2 cellular contexts compared by ENCODE assay signal in the genomic region with DNA sequence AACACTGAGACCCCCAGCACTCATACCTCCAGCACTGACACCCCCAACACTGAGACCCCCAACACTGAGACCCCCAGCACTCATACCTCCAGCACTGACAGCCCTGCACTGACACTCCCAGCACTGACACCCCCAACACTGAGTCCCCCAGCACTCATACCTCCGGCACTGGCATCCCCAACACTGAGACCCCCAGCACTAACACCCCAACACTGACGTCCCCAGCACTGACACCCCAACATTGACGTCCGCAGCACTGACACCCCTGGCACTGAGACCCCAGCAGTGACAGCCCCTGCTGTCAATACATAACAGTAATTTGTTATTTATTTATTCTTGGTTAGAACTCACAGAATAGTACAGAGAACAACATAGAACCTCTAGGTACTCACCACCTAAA.
TF ChIP-seq lines count a peak whose summit lies in the region.

No MANE protein-coding gene starts in this region.

TF ChIP-seq in HepG2, 621 proteins besides CTCF, POLR2A, EP300 and RAD21 (continues in another document):
- no peak for TF ChIP-seq ZNF614 (CRISPR knock-in tag; IDR thresholded peaks at IDR 0.05; ENCODE audit: borderline replicate concordance)
- no peak for TF ChIP-seq RORA (CRISPR knock-in tag; IDR thresholded peaks at IDR 0.05)
- TF ChIP-seq POLR2AphosphoS2 (IDR thresholded peaks at IDR 0.05; ENCODE audit: low read depth, low read length), result no peak
- TF ChIP-seq, protein P1, sequence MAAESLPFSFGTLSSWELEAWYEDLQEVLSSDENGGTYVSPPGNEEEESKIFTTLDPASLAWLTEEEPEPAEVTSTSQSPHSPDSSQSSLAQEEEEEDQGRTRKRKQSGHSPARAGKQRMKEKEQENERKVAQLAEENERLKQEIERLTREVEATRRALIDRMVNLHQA (CRISPR knock-in tag; IDR thresholded peaks at IDR 0.05), result no peak
- no peak for TF ChIP-seq ZNF746 (CRISPR knock-in tag; IDR thresholded peaks at IDR 0.05)
- TF ChIP-seq ZNF670 (CRISPR knock-in tag; IDR thresholded peaks at IDR 0.05; ENCODE audit: borderline replicate concordance), result no peak
- TF ChIP-seq, protein P2, sequence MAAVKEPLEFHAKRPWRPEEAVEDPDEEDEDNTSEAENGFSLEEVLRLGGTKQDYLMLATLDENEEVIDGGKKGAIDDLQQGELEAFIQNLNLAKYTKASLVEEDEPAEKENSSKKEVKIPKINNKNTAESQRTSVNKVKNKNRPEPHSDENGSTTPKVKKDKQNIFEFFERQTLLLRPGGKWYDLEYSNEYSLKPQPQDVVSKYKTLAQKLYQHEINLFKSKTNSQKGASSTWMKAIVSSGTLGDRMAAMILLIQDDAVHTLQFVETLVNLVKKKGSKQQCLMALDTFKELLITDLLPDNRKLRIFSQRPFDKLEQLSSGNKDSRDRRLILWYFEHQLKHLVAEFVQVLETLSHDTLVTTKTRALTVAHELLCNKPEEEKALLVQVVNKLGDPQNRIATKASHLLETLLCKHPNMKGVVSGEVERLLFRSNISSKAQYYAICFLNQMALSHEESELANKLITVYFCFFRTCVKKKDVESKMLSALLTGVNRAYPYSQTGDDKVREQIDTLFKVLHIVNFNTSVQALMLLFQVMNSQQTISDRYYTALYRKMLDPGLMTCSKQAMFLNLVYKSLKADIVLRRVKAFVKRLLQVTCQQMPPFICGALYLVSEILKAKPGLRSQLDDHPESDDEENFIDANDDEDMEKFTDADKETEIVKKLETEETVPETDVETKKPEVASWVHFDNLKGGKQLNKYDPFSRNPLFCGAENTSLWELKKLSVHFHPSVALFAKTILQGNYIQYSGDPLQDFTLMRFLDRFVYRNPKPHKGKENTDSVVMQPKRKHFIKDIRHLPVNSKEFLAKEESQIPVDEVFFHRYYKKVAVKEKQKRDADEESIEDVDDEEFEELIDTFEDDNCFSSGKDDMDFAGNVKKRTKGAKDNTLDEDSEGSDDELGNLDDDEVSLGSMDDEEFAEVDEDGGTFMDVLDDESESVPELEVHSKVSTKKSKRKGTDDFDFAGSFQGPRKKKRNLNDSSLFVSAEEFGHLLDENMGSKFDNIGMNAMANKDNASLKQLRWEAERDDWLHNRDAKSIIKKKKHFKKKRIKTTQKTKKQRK (IDR thresholded peaks at IDR 0.05; ENCODE audit: low read length), result no peak
- TF ChIP-seq, protein P3, sequence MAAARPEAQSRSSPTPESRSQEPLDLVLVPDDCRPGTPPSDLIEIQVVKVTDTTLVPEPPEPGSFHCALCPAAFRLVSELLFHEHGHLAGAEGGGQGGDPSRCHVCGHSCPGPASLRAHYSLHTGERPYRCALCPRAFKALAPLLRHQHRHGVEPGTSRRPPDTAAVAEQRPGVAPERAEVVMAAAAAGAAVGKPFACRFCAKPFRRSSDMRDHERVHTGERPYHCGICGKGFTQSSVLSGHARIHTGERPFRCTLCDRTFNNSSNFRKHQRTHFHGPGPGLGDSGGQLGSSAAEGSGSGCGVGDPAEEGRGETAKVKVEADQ (CRISPR knock-in tag; IDR thresholded peaks at IDR 0.05; ENCODE audit: borderline replicate concordance), result no peak
- TF ChIP-seq ZC3H13 (CRISPR knock-in tag; IDR thresholded peaks at IDR 0.05), result no peak
- no peak for TF ChIP-seq ATRX (CRISPR knock-in tag; IDR thresholded peaks at IDR 0.05; ENCODE audit: borderline replicate concordance)
- TF ChIP-seq MAZ (IDR thresholded peaks at IDR 0.05; ENCODE audit: borderline replicate concordance, low read depth, low read length), result no peak
- TF ChIP-seq MAZ (CRISPR knock-in tag; IDR thresholded peaks at IDR 0.05; ENCODE audit: low read depth), result no peak
- TF ChIP-seq ZNF335 (CRISPR knock-in tag; IDR thresholded peaks at IDR 0.05), result no peak
- TF ChIP-seq BCL6 (CRISPR knock-in tag; IDR thresholded peaks at IDR 0.05), result no peak
- TF ChIP-seq, protein P4, sequence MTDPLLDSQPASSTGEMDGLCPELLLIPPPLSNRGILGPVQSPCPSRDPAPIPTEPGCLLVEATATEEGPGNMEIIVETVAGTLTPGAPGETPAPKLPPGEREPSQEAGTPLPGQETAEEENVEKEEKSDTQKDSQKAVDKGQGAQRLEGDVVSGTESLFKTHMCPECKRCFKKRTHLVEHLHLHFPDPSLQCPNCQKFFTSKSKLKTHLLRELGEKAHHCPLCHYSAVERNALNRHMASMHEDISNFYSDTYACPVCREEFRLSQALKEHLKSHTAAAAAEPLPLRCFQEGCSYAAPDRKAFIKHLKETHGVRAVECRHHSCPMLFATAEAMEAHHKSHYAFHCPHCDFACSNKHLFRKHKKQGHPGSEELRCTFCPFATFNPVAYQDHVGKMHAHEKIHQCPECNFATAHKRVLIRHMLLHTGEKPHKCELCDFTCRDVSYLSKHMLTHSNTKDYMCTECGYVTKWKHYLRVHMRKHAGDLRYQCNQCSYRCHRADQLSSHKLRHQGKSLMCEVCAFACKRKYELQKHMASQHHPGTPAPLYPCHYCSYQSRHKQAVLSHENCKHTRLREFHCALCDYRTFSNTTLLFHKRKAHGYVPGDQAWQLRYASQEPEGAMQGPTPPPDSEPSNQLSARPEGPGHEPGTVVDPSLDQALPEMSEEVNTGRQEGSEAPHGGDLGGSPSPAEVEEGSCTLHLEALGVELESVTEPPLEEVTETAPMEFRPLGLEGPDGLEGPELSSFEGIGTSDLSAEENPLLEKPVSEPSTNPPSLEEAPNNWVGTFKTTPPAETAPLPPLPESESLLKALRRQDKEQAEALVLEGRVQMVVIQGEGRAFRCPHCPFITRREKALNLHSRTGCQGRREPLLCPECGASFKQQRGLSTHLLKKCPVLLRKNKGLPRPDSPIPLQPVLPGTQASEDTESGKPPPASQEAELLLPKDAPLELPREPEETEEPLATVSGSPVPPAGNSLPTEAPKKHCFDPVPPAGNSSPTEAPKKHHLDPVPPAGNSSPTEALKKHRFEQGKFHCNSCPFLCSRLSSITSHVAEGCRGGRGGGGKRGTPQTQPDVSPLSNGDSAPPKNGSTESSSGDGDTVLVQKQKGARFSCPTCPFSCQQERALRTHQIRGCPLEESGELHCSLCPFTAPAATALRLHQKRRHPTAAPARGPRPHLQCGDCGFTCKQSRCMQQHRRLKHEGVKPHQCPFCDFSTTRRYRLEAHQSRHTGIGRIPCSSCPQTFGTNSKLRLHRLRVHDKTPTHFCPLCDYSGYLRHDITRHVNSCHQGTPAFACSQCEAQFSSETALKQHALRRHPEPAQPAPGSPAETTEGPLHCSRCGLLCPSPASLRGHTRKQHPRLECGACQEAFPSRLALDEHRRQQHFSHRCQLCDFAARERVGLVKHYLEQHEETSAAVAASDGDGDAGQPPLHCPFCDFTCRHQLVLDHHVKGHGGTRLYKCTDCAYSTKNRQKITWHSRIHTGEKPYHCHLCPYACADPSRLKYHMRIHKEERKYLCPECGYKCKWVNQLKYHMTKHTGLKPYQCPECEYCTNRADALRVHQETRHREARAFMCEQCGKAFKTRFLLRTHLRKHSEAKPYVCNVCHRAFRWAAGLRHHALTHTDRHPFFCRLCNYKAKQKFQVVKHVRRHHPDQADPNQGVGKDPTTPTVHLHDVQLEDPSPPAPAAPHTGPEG (CRISPR knock-in tag; IDR thresholded peaks at IDR 0.05), result no peak
- no peak for TF ChIP-seq NRL (CRISPR knock-in tag; IDR thresholded peaks at IDR 0.05; ENCODE audit: borderline replicate concordance)

TF ChIP-seq in H1, 55 proteins besides CTCF, POLR2A, EP300 and RAD21:
- TF ChIP-seq HDAC2 (IDR thresholded peaks at IDR 0.05; ENCODE audit: borderline replicate concordance in 1 of 2, low read depth in 2 of 2, low read length in 2 of 2) (no peak), POLR2AphosphoS5 (IDR thresholded peaks at IDR 0.05; ENCODE audit: low read depth, low read length) (no peak)
